Comparison of ENCODE assay signal across 27 cellular contexts in genomic region chr5:115847290-115847689, GRCh38.
"Had no signal": no experiment of that assay in that cellular context is flagged by ENCODE, and none has a peak within 500 bp of the region (broad histone marks: within the 10 kb centered on the region; RNA-seq: fewer than 3 reads in every experiment).

No MANE protein-coding gene starts in this region.

- H3K9me3 Mint-ChIP-seq: dendritic cell treated with granulocyte-macrophage colony-stimulating factor and Interleukin-4, amounts not matched to agents 40 ng/mL and 50 ng/mL, for 4 days; endodermal cell; mesothelial cell of epicardium; naive B cell; nephron progenitor cell; stimulated activated memory B cell treated with anti-CD40 and anti-IgM and Interleukin-4, amounts not matched to agents 10 μg/mL and 1 μg/mL and 100 μg/mL, for 72 hours; type B pancreatic cell had no signal

- ATAC-seq: gastrocnemius medialis; left lobe of liver; mucosa of descending colon; stimulated activated memory B cell treated with anti-CD40 and anti-IgM and Interleukin-4, amounts not matched to agents 10 μg/mL and 1 μg/mL and 100 μg/mL, for 72 hours; stimulated activated naive CD8-positive, alpha-beta T cell treated with anti-CD3 and anti-CD28 coated beads, Interleukin-15, Interleukin-2, amounts not matched to agents 100 U/mL and 50 U/mL, for 24 hours had no signal

- H3K4me1 ChIP-seq: colonic mucosa, prostate gland had no signal

- H3K4me3 ChIP-seq: colonic mucosa, gastrocnemius medialis, lung, mucosa of descending colon, prostate gland, right atrium auricular region, sigmoid colon, testis, tibial artery had no signal

- H3K4me3 Mint-ChIP-seq: dendritic cell treated with granulocyte-macrophage colony-stimulating factor and Interleukin-4, amounts not matched to agents 40 ng/mL and 50 ng/mL, for 4 days; endodermal cell; mesothelial cell of epicardium; naive B cell; nephron progenitor cell; stimulated activated memory B cell treated with anti-CD40 and anti-IgM and Interleukin-4, amounts not matched to agents 10 μg/mL and 1 μg/mL and 100 μg/mL, for 72 hours; type B pancreatic cell had no signal

- H3K36me3 Mint-ChIP-seq: mesothelial cell of epicardium; naive B cell; stimulated activated memory B cell treated with anti-CD40 and anti-IgM and Interleukin-4, amounts not matched to agents 10 μg/mL and 1 μg/mL and 100 μg/mL, for 72 hours; type B pancreatic cell had no signal

- H3K36me3 ChIP-seq: colonic mucosa, gastrocnemius medialis, prostate gland, right atrium auricular region, sigmoid colon, tibial artery had no signal

- H3K27ac Mint-ChIP-seq: dendritic cell treated with granulocyte-macrophage colony-stimulating factor and Interleukin-4, amounts not matched to agents 40 ng/mL and 50 ng/mL, for 4 days; endodermal cell; mesothelial cell of epicardium; naive B cell; nephron progenitor cell; stimulated activated memory B cell treated with anti-CD40 and anti-IgM and Interleukin-4, amounts not matched to agents 10 μg/mL and 1 μg/mL and 100 μg/mL, for 72 hours; type B pancreatic cell had no signal

- H3K27me3 Mint-ChIP-seq: dendritic cell treated with granulocyte-macrophage colony-stimulating factor and Interleukin-4, amounts not matched to agents 40 ng/mL and 50 ng/mL, for 4 days; naive B cell; stimulated activated memory B cell treated with anti-CD40 and anti-IgM and Interleukin-4, amounts not matched to agents 10 μg/mL and 1 μg/mL and 100 μg/mL, for 72 hours; type B pancreatic cell had no signal

- H3K27me3 ChIP-seq: colonic mucosa, gastrocnemius medialis, right atrium auricular region, sigmoid colon, testis, tibial artery had no signal

- H3K27ac ChIP-seq: colonic mucosa, gastrocnemius medialis, prostate gland, sigmoid colon, testis, tibial artery had no signal

- DNase-seq: colonic mucosa; effector CD8-positive, alpha-beta T cell; endodermal cell; erythroblast; gastrocnemius medialis; head of caudate nucleus; kidney; mesenchymal stem cell; mucosa of descending colon; naive B cell; nephron progenitor cell; nucleus accumbens; sigmoid colon; stimulated activated CD4-positive, alpha-beta T cell treated with anti-CD3 and anti-CD28 coated beads, Interleukin-2, amount 100 ng/mL, for 24 hours; stimulated activated CD4-positive, alpha-beta T cell treated with anti-CD3 and anti-CD28 coated beads, Interleukin-4, amount 100 ng/mL, for 24 hours; stimulated activated naive CD8-positive, alpha-beta T cell treated with anti-CD3 and anti-CD28 coated beads, Interleukin-15, Interleukin-2, amounts not matched to agents 100 U/mL and 50 U/mL, for 24 hours; substantia nigra; testis; tibial artery had no signal

- H3K9me3 ChIP-seq: colonic mucosa, gastrocnemius medialis, mucosa of descending colon, prostate gland, right atrium auricular region, sigmoid colon, testis, tibial artery had no signal
